In the genomic region with DNA sequence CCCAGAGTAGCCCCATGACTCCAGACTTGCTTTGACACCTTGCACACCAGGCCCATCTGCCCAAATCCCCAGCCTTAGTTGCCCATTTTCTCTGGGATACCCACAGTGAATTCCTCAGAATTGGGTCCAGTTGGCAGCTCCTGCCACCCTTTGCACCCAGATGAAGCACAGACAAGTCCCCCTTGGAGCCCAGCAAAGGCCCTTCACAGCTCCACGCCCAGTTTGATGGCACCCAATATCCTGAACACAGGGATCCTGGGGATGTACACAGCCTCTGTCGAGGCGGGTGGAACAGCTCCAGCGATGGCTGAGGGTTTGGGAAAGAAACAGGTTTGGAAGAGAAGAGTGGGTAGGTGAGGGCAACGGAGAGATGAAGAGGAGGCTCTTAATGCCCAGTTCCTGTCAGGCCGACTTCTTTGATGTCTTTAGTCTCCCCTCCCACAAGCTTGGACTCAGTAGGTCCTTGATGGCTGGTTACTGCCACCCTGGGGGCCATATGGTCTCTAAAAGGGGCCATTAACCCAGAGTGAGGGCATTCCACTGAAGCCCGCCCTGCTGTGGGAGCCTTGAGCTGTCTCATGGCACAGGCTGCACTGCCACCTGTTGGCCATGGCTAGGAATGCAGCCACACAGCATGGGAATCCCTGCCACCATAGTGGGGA, we compare ENCODE assay signal across 1 cellular context.
TF ChIP-seq lines count a peak whose summit lies in the region.

No MANE protein-coding gene starts in this region.

TF ChIP-seq in K562, 482 proteins besides CTCF, POLR2A, EP300 and RAD21 (continues in another document):
- TF ChIP-seq ZKSCAN1 (IDR thresholded peaks at IDR 0.05; ENCODE audit: low read depth, low read length) (peak; percentile 51; the same call in 1 of the 2 replicates), PRMT5 (CRISPR knock-in tag; IDR thresholded peaks at IDR 0.05) (no peak), SMC3 (conservative IDR thresholded peaks at IDR 0.05; ENCODE audit: insufficient read depth, low read depth, low read length) (peak; percentile 99), GATAD2B (IDR thresholded peaks at IDR 0.05; ENCODE audit: borderline replicate concordance) (no peak; the same call in 1 of the 2 replicates), ZNF263 (CRISPR knock-in tag; IDR thresholded peaks at IDR 0.05; ENCODE audit: borderline replicate concordance) (0 out of 2 replicates have a peak, but pooled peaks have one; percentile 32), KLF16 (IDR thresholded peaks at IDR 0.05) (peak; percentile 63), TCF7 (IDR thresholded peaks at IDR 0.05; ENCODE audit: borderline replicate concordance) (no peak), ZNF507 (tag; conservative IDR thresholded peaks at IDR 0.05) (no peak), ILF3 (IDR thresholded peaks at IDR 0.05; ENCODE audit: borderline replicate concordance) (no peak), MYC (IDR thresholded peaks at IDR 0.05; ENCODE audit: low read depth, low read length) (0 out of 2 replicates have a peak, but pooled peaks have one; percentile 27), MYC (CRISPR knock-in tag; IDR thresholded peaks at IDR 0.05; ENCODE audit: borderline replicate concordance, low read depth) (no peak), CTBP1 (IDR thresholded peaks at IDR 0.05; ENCODE audit: borderline replicate concordance) (peak; percentile 37; the same call in 1 of the 2 replicates), SETDB1 (IDR thresholded peaks at IDR 0.05; ENCODE audit: low read length) (no peak), PRPF4 (IDR thresholded peaks at IDR 0.05; ENCODE audit: insufficient read depth, low read depth, low read length, poor library complexity, severe bottlenecking) (no peak), MYNN (IDR thresholded peaks at IDR 0.05) (peak; percentile 72; the same call in 1 of the 2 replicates), MYNN (CRISPR knock-in tag; IDR thresholded peaks at IDR 0.05) (no peak), PHB2 (IDR thresholded peaks at IDR 0.05; ENCODE audit: low read depth) (no peak), CREM (IDR thresholded peaks at IDR 0.05; ENCODE audit: low read depth) (no peak; the same call in 1 of the 2 replicates), IFI16 (CRISPR knock-in tag; IDR thresholded peaks at IDR 0.05) (no peak), SPI1 (IDR thresholded peaks at IDR 0.05; ENCODE audit: borderline replicate concordance, low read depth, low read length) (no peak), ZNF561 (CRISPR knock-in tag; conservative IDR thresholded peaks at IDR 0.05) (no peak), RCOR1 (IDR thresholded peaks at IDR 0.05; ENCODE audit: borderline replicate concordance in 1 of 2, low read depth in 2 of 2, low read length in 2 of 2) (peak in 1 of 2 experiments; percentile 55; a peak in 1 of 4 replicates), ZFP1 (CRISPR knock-in tag; IDR thresholded peaks at IDR 0.05) (no peak), SRSF3 (IDR thresholded peaks at IDR 0.05; ENCODE audit: insufficient read depth, low read length) (no peak), U2AF2 (optimal IDR thresholded peaks at IDR 0.05; ENCODE audit: low read depth, low read length) (no peak), ZNF12 (CRISPR knock-in tag; IDR thresholded peaks at IDR 0.05) (0 out of 2 replicates have a peak, but pooled peaks have one; percentile 4), TARDBP (IDR thresholded peaks at IDR 0.05) (peak; percentile 34; the same call in 1 of the 2 replicates), ZNF143 (CRISPR knock-in tag; IDR thresholded peaks at IDR 0.05) (no peak), NEUROD1 (IDR thresholded peaks at IDR 0.05; ENCODE audit: borderline replicate concordance, low read depth, low read length, partially characterized antibody) (peak; percentile 37), ARID2 (IDR thresholded peaks at IDR 0.05) (peak; percentile 87), ZNF253 (CRISPR knock-in tag; conservative IDR thresholded peaks at IDR 0.05) (no peak), YY1 (IDR thresholded peaks at IDR 0.05; ENCODE audit: borderline replicate concordance in 1 of 3, control insufficient read depth in 1 of 3, extremely low read depth in 1 of 3, insufficient read depth in 3 of 3, insufficient read length in 1 of 3, insufficient replicate concordance in 2 of 3, low read depth in 1 of 3, low read length in 2 of 3) (peak in 2 of 3 experiments; percentile 60 to 74)
- TF ChIP-seq, protein P1, sequence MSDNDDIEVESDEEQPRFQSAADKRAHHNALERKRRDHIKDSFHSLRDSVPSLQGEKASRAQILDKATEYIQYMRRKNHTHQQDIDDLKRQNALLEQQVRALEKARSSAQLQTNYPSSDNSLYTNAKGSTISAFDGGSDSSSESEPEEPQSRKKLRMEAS (CRISPR knock-in tag; IDR thresholded peaks at IDR 0.05): no peak
- TF ChIP-seq, protein P2, sequence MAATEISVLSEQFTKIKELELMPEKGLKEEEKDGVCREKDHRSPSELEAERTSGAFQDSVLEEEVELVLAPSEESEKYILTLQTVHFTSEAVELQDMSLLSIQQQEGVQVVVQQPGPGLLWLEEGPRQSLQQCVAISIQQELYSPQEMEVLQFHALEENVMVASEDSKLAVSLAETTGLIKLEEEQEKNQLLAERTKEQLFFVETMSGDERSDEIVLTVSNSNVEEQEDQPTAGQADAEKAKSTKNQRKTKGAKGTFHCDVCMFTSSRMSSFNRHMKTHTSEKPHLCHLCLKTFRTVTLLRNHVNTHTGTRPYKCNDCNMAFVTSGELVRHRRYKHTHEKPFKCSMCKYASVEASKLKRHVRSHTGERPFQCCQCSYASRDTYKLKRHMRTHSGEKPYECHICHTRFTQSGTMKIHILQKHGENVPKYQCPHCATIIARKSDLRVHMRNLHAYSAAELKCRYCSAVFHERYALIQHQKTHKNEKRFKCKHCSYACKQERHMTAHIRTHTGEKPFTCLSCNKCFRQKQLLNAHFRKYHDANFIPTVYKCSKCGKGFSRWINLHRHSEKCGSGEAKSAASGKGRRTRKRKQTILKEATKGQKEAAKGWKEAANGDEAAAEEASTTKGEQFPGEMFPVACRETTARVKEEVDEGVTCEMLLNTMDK (IDR thresholded peaks at IDR 0.05; ENCODE audit: borderline replicate concordance, insufficient read depth, low read depth, low read length, poor library complexity, severe bottlenecking): peak; percentile 55
- TF ChIP-seq, protein P3, sequence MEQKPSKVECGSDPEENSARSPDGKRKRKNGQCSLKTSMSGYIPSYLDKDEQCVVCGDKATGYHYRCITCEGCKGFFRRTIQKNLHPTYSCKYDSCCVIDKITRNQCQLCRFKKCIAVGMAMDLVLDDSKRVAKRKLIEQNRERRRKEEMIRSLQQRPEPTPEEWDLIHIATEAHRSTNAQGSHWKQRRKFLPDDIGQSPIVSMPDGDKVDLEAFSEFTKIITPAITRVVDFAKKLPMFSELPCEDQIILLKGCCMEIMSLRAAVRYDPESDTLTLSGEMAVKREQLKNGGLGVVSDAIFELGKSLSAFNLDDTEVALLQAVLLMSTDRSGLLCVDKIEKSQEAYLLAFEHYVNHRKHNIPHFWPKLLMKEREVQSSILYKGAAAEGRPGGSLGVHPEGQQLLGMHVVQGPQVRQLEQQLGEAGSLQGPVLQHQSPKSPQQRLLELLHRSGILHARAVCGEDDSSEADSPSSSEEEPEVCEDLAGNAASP (IDR thresholded peaks at IDR 0.05): no peak
- TF ChIP-seq, protein P4, sequence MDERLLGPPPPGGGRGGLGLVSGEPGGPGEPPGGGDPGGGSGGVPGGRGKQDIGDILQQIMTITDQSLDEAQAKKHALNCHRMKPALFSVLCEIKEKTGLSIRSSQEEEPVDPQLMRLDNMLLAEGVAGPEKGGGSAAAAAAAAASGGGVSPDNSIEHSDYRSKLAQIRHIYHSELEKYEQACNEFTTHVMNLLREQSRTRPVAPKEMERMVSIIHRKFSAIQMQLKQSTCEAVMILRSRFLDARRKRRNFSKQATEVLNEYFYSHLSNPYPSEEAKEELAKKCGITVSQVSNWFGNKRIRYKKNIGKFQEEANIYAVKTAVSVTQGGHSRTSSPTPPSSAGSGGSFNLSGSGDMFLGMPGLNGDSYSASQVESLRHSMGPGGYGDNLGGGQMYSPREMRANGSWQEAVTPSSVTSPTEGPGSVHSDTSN (CRISPR knock-in tag; IDR thresholded peaks at IDR 0.05; ENCODE audit: low read depth): no peak
- TF ChIP-seq, protein P4 (tag; conservative IDR thresholded peaks at IDR 0.05; ENCODE audit: low read depth): no peak
- TF ChIP-seq, protein P5, sequence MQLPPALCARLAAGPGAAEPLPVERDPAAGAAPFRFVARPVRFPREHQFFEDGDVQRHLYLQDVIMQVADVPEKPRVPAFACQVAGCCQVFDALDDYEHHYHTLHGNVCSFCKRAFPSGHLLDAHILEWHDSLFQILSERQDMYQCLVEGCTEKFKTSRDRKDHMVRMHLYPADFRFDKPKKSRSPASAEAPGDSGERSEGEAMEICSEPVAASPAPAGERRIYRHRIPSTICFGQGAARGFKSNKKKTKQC (CRISPR knock-in tag; IDR thresholded peaks at IDR 0.05): 0 out of 2 replicates have a peak, but pooled peaks have one; percentile 61
- TF ChIP-seq, protein P6, sequence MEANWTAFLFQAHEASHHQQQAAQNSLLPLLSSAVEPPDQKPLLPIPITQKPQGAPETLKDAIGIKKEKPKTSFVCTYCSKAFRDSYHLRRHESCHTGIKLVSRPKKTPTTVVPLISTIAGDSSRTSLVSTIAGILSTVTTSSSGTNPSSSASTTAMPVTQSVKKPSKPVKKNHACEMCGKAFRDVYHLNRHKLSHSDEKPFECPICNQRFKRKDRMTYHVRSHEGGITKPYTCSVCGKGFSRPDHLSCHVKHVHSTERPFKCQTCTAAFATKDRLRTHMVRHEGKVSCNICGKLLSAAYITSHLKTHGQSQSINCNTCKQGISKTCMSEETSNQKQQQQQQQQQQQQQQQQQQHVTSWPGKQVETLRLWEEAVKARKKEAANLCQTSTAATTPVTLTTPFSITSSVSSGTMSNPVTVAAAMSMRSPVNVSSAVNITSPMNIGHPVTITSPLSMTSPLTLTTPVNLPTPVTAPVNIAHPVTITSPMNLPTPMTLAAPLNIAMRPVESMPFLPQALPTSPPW (CRISPR knock-in tag; IDR thresholded peaks at IDR 0.05): peak; percentile 15; the same call in 1 of the 2 replicates
- TF ChIP-seq, protein P7, sequence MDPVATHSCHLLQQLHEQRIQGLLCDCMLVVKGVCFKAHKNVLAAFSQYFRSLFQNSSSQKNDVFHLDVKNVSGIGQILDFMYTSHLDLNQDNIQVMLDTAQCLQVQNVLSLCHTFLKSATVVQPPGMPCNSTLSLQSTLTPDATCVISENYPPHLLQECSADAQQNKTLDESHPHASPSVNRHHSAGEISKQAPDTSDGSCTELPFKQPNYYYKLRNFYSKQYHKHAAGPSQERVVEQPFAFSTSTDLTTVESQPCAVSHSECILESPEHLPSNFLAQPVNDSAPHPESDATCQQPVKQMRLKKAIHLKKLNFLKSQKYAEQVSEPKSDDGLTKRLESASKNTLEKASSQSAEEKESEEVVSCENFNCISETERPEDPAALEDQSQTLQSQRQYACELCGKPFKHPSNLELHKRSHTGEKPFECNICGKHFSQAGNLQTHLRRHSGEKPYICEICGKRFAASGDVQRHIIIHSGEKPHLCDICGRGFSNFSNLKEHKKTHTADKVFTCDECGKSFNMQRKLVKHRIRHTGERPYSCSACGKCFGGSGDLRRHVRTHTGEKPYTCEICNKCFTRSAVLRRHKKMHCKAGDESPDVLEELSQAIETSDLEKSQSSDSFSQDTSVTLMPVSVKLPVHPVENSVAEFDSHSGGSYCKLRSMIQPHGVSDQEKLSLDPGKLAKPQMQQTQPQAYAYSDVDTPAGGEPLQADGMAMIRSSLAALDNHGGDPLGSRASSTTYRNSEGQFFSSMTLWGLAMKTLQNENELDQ (CRISPR knock-in tag; IDR thresholded peaks at IDR 0.05; ENCODE audit: borderline replicate concordance): no peak
- TF ChIP-seq, protein P8, sequence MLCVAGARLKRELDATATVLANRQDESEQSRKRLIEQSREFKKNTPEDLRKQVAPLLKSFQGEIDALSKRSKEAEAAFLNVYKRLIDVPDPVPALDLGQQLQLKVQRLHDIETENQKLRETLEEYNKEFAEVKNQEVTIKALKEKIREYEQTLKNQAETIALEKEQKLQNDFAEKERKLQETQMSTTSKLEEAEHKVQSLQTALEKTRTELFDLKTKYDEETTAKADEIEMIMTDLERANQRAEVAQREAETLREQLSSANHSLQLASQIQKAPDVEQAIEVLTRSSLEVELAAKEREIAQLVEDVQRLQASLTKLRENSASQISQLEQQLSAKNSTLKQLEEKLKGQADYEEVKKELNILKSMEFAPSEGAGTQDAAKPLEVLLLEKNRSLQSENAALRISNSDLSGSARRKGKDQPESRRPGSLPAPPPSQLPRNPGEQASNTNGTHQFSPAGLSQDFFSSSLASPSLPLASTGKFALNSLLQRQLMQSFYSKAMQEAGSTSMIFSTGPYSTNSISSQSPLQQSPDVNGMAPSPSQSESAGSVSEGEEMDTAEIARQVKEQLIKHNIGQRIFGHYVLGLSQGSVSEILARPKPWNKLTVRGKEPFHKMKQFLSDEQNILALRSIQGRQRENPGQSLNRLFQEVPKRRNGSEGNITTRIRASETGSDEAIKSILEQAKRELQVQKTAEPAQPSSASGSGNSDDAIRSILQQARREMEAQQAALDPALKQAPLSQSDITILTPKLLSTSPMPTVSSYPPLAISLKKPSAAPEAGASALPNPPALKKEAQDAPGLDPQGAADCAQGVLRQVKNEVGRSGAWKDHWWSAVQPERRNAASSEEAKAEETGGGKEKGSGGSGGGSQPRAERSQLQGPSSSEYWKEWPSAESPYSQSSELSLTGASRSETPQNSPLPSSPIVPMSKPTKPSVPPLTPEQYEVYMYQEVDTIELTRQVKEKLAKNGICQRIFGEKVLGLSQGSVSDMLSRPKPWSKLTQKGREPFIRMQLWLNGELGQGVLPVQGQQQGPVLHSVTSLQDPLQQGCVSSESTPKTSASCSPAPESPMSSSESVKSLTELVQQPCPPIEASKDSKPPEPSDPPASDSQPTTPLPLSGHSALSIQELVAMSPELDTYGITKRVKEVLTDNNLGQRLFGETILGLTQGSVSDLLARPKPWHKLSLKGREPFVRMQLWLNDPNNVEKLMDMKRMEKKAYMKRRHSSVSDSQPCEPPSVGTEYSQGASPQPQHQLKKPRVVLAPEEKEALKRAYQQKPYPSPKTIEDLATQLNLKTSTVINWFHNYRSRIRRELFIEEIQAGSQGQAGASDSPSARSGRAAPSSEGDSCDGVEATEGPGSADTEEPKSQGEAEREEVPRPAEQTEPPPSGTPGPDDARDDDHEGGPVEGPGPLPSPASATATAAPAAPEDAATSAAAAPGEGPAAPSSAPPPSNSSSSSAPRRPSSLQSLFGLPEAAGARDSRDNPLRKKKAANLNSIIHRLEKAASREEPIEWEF (CRISPR knock-in tag; IDR thresholded peaks at IDR 0.05): no peak
- TF ChIP-seq, protein P9, sequence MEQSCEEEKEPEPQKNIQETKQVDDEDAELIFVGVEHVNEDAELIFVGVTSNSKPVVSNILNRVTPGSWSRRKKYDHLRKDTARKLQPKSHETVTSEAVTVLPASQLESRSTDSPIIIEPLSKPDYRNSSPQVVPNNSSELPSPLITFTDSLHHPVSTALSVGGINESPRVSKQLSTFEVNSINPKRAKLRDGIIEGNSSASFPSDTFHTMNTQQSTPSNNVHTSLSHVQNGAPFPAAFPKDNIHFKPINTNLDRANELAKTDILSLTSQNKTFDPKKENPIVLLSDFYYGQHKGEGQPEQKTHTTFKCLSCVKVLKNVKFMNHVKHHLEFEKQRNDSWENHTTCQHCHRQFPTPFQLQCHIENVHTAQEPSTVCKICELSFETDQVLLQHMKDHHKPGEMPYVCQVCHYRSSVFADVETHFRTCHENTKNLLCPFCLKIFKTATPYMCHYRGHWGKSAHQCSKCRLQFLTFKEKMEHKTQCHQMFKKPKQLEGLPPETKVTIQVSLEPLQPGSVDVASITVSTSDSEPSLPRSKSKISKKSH (CRISPR knock-in tag; IDR thresholded peaks at IDR 0.05): no peak
